In the genomic region with DNA sequence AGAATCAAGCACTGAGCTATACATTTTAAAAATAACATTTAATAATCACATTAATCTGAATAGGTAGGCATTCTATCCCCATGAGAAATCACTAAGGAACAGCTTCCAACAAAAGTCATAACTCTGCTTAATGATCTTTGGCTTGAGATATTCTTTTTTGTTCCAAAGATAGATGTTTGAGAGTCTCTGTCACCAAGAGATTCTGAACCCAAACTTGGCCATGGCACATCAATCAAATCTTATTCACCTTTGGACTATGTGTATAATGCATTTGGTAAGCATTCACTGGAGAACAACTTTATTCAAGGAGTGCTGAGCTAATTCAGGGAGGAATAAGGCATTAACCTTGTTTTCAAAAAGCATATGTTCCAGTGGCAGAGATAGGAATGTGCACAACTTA, we compare ENCODE assay signal across 28 cellular contexts.
"Had no signal": no experiment of that assay in that cellular context is flagged by ENCODE, and none has a peak within 500 bp of the region (broad histone marks: within the 10 kb centered on the region; RNA-seq: fewer than 3 reads in every experiment).

No MANE protein-coding gene starts in this region.

- H3K79me2 ChIP-seq: hepatocyte had no signal

- H2AFZ ChIP-seq: hepatocyte had no signal

- FAIRE-seq: colon had no signal

- DNase-seq: activated CD4-positive, alpha-beta memory T cell treated with anti-CD3 and anti-CD28 coated beads for 36 hours; activated CD4-positive, alpha-beta T cell treated with anti-CD3 and anti-CD28 coated beads for 36 hours; activated CD4-positive, alpha-beta T cell treated with anti-CD3 and anti-CD28 coated beads, Interleukin-2, amount 10 ng/mL, durations not matched to agents 24 days and 14 days; activated CD4-positive, CD25-positive, alpha-beta regulatory T cell; activated CD4-positive, CD25-positive, alpha-beta regulatory T cell treated with anti-CD3 and anti-CD28 coated beads, Interleukin-2, amount 50 U/mL, for 72 hours; activated CD8-positive, alpha-beta memory T cell treated with anti-CD3 and anti-CD28 coated beads, Interleukin-2, amount 10 ng/mL, durations not matched to agents 7 days and 5 days; activated CD8-positive, alpha-beta memory T cell treated with anti-CD3 and anti-CD28 coated beads, Interleukin-2, amount 50 U/mL, for 4 hours; activated CD8-positive, alpha-beta T cell treated with anti-CD3 and anti-CD28 coated beads, Interleukin-2, amount 10 ng/mL, durations not matched to agents 7 days and 5 days; activated effector memory CD4-positive, alpha-beta T cell treated with anti-CD3 and anti-CD28 coated beads, Interleukin-2, amount 50 U/mL, for 16 hours; activated naive CD4-positive, alpha-beta T cell treated with anti-CD3 and anti-CD28 coated beads for 36 hours; activated naive CD8-positive, alpha-beta T cell treated with anti-CD3 and anti-CD28 coated beads for 36 hours; activated T-cell treated with anti-CD3 and anti-CD28 coated beads, Interleukin-2, amount 50 U/mL, for 1 hour; activated T-cell treated with anti-CD3 and anti-CD28 coated beads, Interleukin-2, amount 50 U/mL, for 48 hours; brain microvascular endothelial cell; caudate nucleus; cortex of kidney; dermis blood vessel endothelial cell; effector CD4-positive, alpha-beta T cell; effector memory CD8-positive, alpha-beta T cell; erythroblast; foreskin keratinocyte; gastrocnemius medialis; heart right ventricle; T-helper 2 cell had no signal

- H3K4me2 ChIP-seq: hepatocyte had no signal

- H3K27me3 ChIP-seq: ascending aorta, brain microvascular endothelial cell, esophagus muscularis mucosa, foreskin keratinocyte, gastrocnemius medialis, heart right ventricle, hepatocyte had no signal

- ATAC-seq: activated CD4-positive, alpha-beta T cell treated with anti-CD3 and anti-CD28 coated beads for 36 hours; activated CD8-positive, alpha-beta memory T cell treated with anti-CD3 and anti-CD28 coated beads, Interleukin-2, amount 10 ng/mL, durations not matched to agents 7 days and 5 days; activated CD8-positive, alpha-beta T cell treated with anti-CD3 and anti-CD28 coated beads, Interleukin-2, amount 10 ng/mL, durations not matched to agents 7 days and 5 days; effector memory CD8-positive, alpha-beta T cell; foreskin keratinocyte; gastrocnemius medialis; heart right ventricle had no signal

- H3K9me3 ChIP-seq: ascending aorta, gastrocnemius medialis had no signal

- H3K27ac ChIP-seq: ascending aorta, brain microvascular endothelial cell, esophagus muscularis mucosa, foreskin keratinocyte, gastrocnemius medialis, heart right ventricle, hepatocyte had no signal

- H3K4me1 ChIP-seq: ascending aorta, foreskin keratinocyte, gastrocnemius medialis, heart right ventricle had no signal

- H3K36me3 ChIP-seq: ascending aorta, brain microvascular endothelial cell, esophagus muscularis mucosa, gastrocnemius medialis, heart right ventricle had no signal

- H3K4me3 ChIP-seq: ascending aorta, esophagus muscularis mucosa, gastrocnemius medialis, heart right ventricle, hepatocyte had no signal
